In the genomic region with DNA sequence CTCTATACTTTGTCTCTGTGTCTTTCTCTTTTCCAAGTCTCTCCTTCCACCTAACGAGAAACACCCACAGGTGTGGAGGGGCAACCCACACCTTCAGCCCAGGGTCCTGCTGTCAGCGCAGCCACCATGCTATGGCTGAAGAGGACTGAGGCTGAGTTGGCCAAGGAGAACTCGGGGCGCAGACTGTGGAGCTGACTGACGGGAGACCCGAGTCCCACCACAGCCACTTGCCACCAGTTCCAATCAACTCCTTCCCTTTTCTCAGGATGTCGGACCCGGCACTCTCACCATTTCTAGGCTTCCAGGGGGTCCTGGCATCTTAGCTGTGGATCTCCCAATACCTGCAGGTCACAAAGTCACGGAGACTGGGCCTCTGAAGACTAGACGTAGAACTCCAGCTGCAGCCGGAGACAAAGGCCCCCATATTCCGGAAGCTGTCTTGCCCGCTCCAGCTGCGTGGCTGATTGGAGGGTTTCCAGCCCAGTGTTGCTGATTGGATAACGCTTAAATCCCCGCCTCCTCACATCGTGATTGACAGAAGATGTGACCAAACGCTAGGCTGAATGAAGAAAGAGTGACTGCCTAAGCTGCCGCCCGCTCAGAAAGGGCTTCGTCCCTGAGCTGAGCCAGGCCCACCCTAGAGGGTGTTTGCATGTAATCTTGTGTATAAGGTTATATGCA, we compare ENCODE assay signal across 8 cellular contexts.
DNase-seq lines count a peak whose midpoint lies in the region; ATAC-seq and TF ChIP-seq lines count a peak whose summit lies in the region.

No MANE protein-coding gene starts in this region.

- no peaks in the 10 kb centered on the region for H3K36me3 ChIP-seq in left ventricle myocardium inferior
- H3K36me3 ChIP-seq in skeletal muscle tissue (ENCODE audit: control insufficient read depth in 3 of 3, insufficient read depth in 3 of 3, low read length in 3 of 3), result peaks cover 0 to under 1% (median 0%) of the 10 kb centered on the region in 3 donors

- peak overlapping the region; percentile 79 for H3K27ac ChIP-seq in left ventricle myocardium inferior (replicated peaks)
- peak overlapping the region; percentile 54 for H3K27ac ChIP-seq in skeletal muscle tissue (ENCODE audit: low read depth, low read length)

- H3K4me1 Mint-ChIP-seq in activated naive CD8-positive, alpha-beta T cell (ENCODE audit: low read depth), result peaks cover 46% of the 10 kb centered on the region

- H3K36me3 Mint-ChIP-seq in activated naive CD8-positive, alpha-beta T cell, result peaks cover 9% of the 10 kb centered on the region

- no peaks in the 10 kb centered on the region for H3K27me3 Mint-ChIP-seq in activated naive CD8-positive, alpha-beta T cell

- TF ChIP-seq CTCF in GM20000 (IDR thresholded peaks at IDR 0.05; ENCODE audit: extremely low read depth, missing control alignments) (no peak), left ventricle myocardium inferior (IDR thresholded peaks at IDR 0.05; ENCODE audit: borderline replicate concordance) (no peak)

- peak overlapping the region; percentile 69 to 96 (median 72) for H3K9ac ChIP-seq in skeletal muscle tissue (ENCODE audit: low read depth in 1 of 3, low read length in 3 of 3)

- H3K27me3 ChIP-seq in left ventricle myocardium inferior (ENCODE audit: low read depth) (no peaks in the 10 kb centered on the region), skeletal muscle tissue (ENCODE audit: control insufficient read depth in 3 of 3, insufficient read depth in 3 of 3, low read length in 3 of 3) (no peaks in the 10 kb centered on the region)

- intact Hi-C loops in left ventricle myocardium inferior (cut with micrococcal nuclease), result no loop called here

- peak overlapping the region; percentile 98 for H3K27ac Mint-ChIP-seq in activated naive CD8-positive, alpha-beta T cell

- H3K4me3 Mint-ChIP-seq in activated naive CD8-positive, alpha-beta T cell, result peak overlapping the region; percentile 98

- H3K9me3 ChIP-seq in left ventricle myocardium inferior (replicated peaks) (peaks cover 28% of the 10 kb centered on the region), skeletal muscle tissue (ENCODE audit: control insufficient read depth in 3 of 3, low read length in 3 of 3) (peaks cover 0 to 6% (median 0%) of the 10 kb centered on the region in 3 donors)

- DNase-seq in GM20000 (ENCODE audit: low spot score), result peak; percentile 75
- peak; percentile 97 for DNase-seq in SHP77 (lab: John Stamatoyannopoulos, UW)
- DNase-seq in left ventricle myocardium inferior, result peak; percentile 87
- no peak for DNase-seq in LoVo (ENCODE audit: low spot score)
- DNase-seq in cortex of kidney (lab: John Stamatoyannopoulos, UW), result no peak

- no peaks in the 10 kb centered on the region for H3K9me3 Mint-ChIP-seq in activated naive CD8-positive, alpha-beta T cell (ENCODE audit: low read depth)

- H3K4me1 ChIP-seq in left ventricle myocardium inferior (peaks cover 8% of the 10 kb centered on the region), skeletal muscle tissue (ENCODE audit: control insufficient read depth in 3 of 3, insufficient read depth in 3 of 3, low read length in 3 of 3) (peaks cover 0 to 3% (median 0%) of the 10 kb centered on the region in 3 donors)

- ATAC-seq in HG03520 (IDR thresholded peaks at IDR 0.05; ENCODE audit: unreplicated experiment), result no peak

- H3K4me3 ChIP-seq in left ventricle myocardium inferior (peak overlapping the region; percentile 68), skeletal muscle tissue (ENCODE audit: low read length in 3 of 3) (peak overlapping the region; percentile 68 to 88 (median 80))

Comparison
In these comparisons a context has a peak if more than half of its experiments do, and no peak if none do; other contexts are left out.
1. DNase-seq: peak in GM20000 (single experiment), SHP77 (2 of 2) and left ventricle myocardium inferior (single experiment); none in LoVo (single experiment) and cortex of kidney (single experiment).